Comparison of ENCODE assay signal across 1 cellular context in the genomic region with DNA sequence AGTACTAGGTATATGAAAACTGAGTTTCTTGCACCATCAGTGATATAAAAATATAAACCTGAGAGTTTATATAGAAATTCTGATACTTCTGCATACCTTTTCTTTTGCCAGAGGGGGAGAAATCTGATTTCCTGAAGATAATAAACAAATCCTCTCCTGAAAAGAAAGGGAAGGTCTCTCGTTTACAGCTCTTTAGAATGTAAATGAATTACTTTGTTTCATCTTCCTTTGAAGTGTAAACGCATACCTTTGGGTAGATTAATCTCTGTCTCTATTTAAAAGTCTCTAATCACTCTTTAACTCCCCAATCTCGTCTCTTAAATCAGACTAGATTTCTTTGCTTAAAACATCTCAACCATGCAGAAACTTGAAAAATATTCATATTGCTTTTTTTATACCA.
A peak's percentile ranks its signal among the peaks of the same experiment; 100 is the strongest.
TF ChIP-seq lines count a peak whose summit lies in the region.

No MANE protein-coding gene starts in this region.

TF ChIP-seq in H1, 55 proteins besides CTCF, POLR2A, EP300 and RAD21 (continued from another document):
- TF ChIP-seq BACH1 (IDR thresholded peaks at IDR 0.05; ENCODE audit: low read length) (no peak), RBBP5 (IDR thresholded peaks at IDR 0.05; ENCODE audit: borderline replicate concordance, low read depth, low read length) (no peak), TEAD4 (IDR thresholded peaks at IDR 0.05; ENCODE audit: low read depth, low read length) (no peak), NANOG (IDR thresholded peaks at IDR 0.05; ENCODE audit: insufficient read depth, low read depth, low read length, poor library complexity, severe bottlenecking) (peak; percentile 76), EGR1 (IDR thresholded peaks at IDR 0.05; ENCODE audit: borderline replicate concordance, low read depth, low read length) (no peak), JUN (IDR thresholded peaks at IDR 0.05; ENCODE audit: low read depth, low read length) (no peak), BCL11A (IDR thresholded peaks at IDR 0.05; ENCODE audit: low read depth in 2 of 2, low read length in 2 of 2) (no peak), SIX5 (IDR thresholded peaks at IDR 0.05; ENCODE audit: low read depth, low read length) (no peak), CHD2 (IDR thresholded peaks at IDR 0.05; ENCODE audit: low read length) (no peak), SIN3A (conservative IDR thresholded peaks at IDR 0.05 in 1 of 2, IDR thresholded peaks at IDR 0.05 in 1 of 2; ENCODE audit: low read depth in 1 of 2, low read length in 2 of 2) (no peak), FOSL1 (IDR thresholded peaks at IDR 0.05; ENCODE audit: insufficient read depth, low read depth, low read length) (no peak)
- TF ChIP-seq, protein P1, sequence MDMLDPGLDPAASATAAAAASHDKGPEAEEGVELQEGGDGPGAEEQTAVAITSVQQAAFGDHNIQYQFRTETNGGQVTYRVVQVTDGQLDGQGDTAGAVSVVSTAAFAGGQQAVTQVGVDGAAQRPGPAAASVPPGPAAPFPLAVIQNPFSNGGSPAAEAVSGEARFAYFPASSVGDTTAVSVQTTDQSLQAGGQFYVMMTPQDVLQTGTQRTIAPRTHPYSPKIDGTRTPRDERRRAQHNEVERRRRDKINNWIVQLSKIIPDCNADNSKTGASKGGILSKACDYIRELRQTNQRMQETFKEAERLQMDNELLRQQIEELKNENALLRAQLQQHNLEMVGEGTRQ (IDR thresholded peaks at IDR 0.05; ENCODE audit: low read length) = no peak
- TF ChIP-seq, protein P2, sequence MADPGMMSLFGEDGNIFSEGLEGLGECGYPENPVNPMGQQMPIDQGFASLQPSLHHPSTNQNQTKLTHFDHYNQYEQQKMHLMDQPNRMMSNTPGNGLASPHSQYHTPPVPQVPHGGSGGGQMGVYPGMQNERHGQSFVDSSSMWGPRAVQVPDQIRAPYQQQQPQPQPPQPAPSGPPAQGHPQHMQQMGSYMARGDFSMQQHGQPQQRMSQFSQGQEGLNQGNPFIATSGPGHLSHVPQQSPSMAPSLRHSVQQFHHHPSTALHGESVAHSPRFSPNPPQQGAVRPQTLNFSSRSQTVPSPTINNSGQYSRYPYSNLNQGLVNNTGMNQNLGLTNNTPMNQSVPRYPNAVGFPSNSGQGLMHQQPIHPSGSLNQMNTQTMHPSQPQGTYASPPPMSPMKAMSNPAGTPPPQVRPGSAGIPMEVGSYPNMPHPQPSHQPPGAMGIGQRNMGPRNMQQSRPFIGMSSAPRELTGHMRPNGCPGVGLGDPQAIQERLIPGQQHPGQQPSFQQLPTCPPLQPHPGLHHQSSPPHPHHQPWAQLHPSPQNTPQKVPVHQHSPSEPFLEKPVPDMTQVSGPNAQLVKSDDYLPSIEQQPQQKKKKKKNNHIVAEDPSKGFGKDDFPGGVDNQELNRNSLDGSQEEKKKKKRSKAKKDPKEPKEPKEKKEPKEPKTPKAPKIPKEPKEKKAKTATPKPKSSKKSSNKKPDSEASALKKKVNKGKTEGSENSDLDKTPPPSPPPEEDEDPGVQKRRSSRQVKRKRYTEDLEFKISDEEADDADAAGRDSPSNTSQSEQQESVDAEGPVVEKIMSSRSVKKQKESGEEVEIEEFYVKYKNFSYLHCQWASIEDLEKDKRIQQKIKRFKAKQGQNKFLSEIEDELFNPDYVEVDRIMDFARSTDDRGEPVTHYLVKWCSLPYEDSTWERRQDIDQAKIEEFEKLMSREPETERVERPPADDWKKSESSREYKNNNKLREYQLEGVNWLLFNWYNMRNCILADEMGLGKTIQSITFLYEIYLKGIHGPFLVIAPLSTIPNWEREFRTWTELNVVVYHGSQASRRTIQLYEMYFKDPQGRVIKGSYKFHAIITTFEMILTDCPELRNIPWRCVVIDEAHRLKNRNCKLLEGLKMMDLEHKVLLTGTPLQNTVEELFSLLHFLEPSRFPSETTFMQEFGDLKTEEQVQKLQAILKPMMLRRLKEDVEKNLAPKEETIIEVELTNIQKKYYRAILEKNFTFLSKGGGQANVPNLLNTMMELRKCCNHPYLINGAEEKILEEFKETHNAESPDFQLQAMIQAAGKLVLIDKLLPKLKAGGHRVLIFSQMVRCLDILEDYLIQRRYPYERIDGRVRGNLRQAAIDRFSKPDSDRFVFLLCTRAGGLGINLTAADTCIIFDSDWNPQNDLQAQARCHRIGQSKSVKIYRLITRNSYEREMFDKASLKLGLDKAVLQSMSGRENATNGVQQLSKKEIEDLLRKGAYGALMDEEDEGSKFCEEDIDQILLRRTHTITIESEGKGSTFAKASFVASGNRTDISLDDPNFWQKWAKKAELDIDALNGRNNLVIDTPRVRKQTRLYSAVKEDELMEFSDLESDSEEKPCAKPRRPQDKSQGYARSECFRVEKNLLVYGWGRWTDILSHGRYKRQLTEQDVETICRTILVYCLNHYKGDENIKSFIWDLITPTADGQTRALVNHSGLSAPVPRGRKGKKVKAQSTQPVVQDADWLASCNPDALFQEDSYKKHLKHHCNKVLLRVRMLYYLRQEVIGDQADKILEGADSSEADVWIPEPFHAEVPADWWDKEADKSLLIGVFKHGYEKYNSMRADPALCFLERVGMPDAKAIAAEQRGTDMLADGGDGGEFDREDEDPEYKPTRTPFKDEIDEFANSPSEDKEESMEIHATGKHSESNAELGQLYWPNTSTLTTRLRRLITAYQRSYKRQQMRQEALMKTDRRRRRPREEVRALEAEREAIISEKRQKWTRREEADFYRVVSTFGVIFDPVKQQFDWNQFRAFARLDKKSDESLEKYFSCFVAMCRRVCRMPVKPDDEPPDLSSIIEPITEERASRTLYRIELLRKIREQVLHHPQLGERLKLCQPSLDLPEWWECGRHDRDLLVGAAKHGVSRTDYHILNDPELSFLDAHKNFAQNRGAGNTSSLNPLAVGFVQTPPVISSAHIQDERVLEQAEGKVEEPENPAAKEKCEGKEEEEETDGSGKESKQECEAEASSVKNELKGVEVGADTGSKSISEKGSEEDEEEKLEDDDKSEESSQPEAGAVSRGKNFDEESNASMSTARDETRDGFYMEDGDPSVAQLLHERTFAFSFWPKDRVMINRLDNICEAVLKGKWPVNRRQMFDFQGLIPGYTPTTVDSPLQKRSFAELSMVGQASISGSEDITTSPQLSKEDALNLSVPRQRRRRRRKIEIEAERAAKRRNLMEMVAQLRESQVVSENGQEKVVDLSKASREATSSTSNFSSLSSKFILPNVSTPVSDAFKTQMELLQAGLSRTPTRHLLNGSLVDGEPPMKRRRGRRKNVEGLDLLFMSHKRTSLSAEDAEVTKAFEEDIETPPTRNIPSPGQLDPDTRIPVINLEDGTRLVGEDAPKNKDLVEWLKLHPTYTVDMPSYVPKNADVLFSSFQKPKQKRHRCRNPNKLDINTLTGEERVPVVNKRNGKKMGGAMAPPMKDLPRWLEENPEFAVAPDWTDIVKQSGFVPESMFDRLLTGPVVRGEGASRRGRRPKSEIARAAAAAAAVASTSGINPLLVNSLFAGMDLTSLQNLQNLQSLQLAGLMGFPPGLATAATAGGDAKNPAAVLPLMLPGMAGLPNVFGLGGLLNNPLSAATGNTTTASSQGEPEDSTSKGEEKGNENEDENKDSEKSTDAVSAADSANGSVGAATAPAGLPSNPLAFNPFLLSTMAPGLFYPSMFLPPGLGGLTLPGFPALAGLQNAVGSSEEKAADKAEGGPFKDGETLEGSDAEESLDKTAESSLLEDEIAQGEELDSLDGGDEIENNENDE (IDR thresholded peaks at IDR 0.05; ENCODE audit: insufficient replicate concordance, low read length) = peak; percentile 96
